1 cellular context compared by ENCODE assay signal in the genomic region with DNA sequence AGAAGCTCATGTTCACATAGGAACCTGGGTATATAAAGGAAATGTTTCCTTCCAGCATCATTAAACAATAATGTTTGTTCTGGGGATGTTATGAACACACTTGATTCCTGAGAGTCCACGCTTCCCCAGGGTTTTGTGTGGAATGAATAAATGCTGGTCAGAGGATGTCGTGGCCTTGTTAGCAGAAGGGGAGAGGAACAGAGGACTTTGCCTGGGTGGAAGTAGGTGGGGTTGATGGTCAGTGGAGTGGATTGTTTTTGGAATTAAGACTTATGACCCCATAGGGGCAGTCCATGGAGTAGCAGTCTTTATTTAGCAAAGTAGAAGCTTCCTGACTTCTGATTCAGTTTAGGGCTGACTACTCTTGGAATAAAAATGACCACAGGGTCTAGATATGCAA.
TF ChIP-seq lines count a peak whose summit lies in the region.

No MANE protein-coding gene starts in this region.

TF ChIP-seq in endothelial cell of umbilical vein, 7 proteins besides CTCF, POLR2A, EP300 and RAD21:
- TF ChIP-seq, protein P1, sequence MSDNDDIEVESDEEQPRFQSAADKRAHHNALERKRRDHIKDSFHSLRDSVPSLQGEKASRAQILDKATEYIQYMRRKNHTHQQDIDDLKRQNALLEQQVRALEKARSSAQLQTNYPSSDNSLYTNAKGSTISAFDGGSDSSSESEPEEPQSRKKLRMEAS (IDR thresholded peaks at IDR 0.05; ENCODE audit: insufficient read depth, insufficient read length): no peak
- TF ChIP-seq MYC (IDR thresholded peaks at IDR 0.05; ENCODE audit: low read depth, low read length) (no peak), EZH2 (IDR thresholded peaks at IDR 0.05; ENCODE audit: borderline replicate concordance, low read depth, low read length, severe bottlenecking) (no peak), GATA2 (IDR thresholded peaks at IDR 0.05; ENCODE audit: insufficient read depth, insufficient read length, low read depth, low read length) (no peak), JUN (IDR thresholded peaks at IDR 0.05; ENCODE audit: borderline replicate concordance, insufficient read depth, insufficient read length, low read depth) (no peak), POLR2AphosphoS5 (IDR thresholded peaks at IDR 0.05; ENCODE audit: insufficient read depth, low read depth, low read length) (no peak), FOS (IDR thresholded peaks at IDR 0.05; ENCODE audit: borderline replicate concordance, insufficient read depth, low read length) (no peak)
